Comparison of ENCODE assay signal across 28 cellular contexts in the genomic region with DNA sequence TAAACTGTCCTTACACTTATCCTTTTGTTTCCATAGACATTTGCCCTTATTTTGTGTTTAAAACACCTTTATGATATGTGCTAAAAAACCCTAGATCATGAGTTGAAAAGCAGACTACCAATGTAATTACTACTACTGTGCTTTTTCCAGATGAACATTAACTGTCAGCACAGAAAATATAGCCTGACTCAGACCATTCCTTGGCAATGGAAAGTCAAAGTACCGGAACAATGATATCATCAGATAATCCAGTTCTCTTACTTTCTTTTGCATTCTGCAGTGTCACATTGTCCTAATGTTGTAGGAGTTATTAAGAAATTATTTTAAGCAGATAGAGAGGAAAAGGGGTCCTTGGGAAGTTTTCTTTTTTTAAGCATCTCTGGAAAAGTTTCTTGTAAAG.
DNase-seq lines count a peak whose midpoint lies in the region; ATAC-seq, FAIRE-seq and TF ChIP-seq lines count a peak whose summit lies in the region.
"Had no signal": no experiment of that assay in that cellular context is flagged by ENCODE, and none has a peak within 500 bp of the region (broad histone marks: within the 10 kb centered on the region; RNA-seq: fewer than 3 reads in every experiment).

No MANE protein-coding gene starts in this region.

- TF ChIP-seq POLR2A in endothelial cell of umbilical vein (IDR thresholded peaks at IDR 0.05; ENCODE audit: low read depth, low read length) = no peak
- TF ChIP-seq POLR2A in uterus (IDR thresholded peaks at IDR 0.05) = no peak

- peak overlapping the region; percentile 18 for H3K27ac ChIP-seq in endothelial cell of umbilical vein (ENCODE audit: insufficient read depth, low read depth, low read length)
- no peak overlapping the region for H3K27ac ChIP-seq in uterus
- H3K27ac ChIP-seq in coronary artery = no peak overlapping the region
- H3K27ac ChIP-seq: colonic mucosa, right atrium auricular region, SJSA1, transverse colon had no signal

- peak; percentile 60 for FAIRE-seq in endothelial cell of umbilical vein (lab: Jason Lieb, UNC)
- FAIRE-seq: A204.1, frontal cortex, GM19239 had no signal

- H3K9me1 ChIP-seq in endothelial cell of umbilical vein (replicated peaks; ENCODE audit: control insufficient read depth, extremely low read depth, insufficient read depth, low read length) = no peaks in the 10 kb centered on the region

- H3K4me3 ChIP-seq in endothelial cell of umbilical vein (replicated peaks in 1 of 3; ENCODE audit: insufficient read depth in 1 of 3, low read depth in 1 of 3, low read length in 3 of 3) (no peak overlapping the region), uterus (no peak overlapping the region), coronary artery (no peak overlapping the region)
- H3K4me3 ChIP-seq: colonic mucosa, right atrium auricular region, SJSA1, stomach, transverse colon had no signal

- intact Hi-C loops in endothelial cell of umbilical vein (cut with micrococcal nuclease) = loop anchor here (5.0 kb wide), 2 partner anchors 334 to 1191 kb away; a partner anchor contains a TSS
- intact Hi-C loops in uterus (cut with DNase I; ENCODE audit: low total_unique reads) = no loop called here

- H2AFZ ChIP-seq in endothelial cell of umbilical vein (ENCODE audit: low read depth, low read length) = no peak overlapping the region

- dilution Hi-C loops in endothelial cell of umbilical vein (cut with MboI; ENCODE audit: extremely low pct_ligation_motif_present, low sequenced_read_pairs) = no loop called here

- H3K9ac ChIP-seq in endothelial cell of umbilical vein (replicated peaks; ENCODE audit: extremely low read depth, insufficient read depth, low read length) = no peak overlapping the region

- H3K79me2 ChIP-seq in endothelial cell of umbilical vein (ENCODE audit: control insufficient read depth, insufficient read depth, low read length) = no peaks in the 10 kb centered on the region

- H3K27me3 ChIP-seq in endothelial cell of umbilical vein (ENCODE audit: control insufficient read depth in 2 of 2, insufficient read depth in 2 of 2, low read length in 2 of 2) (no peaks in the 10 kb centered on the region), uterus (no peaks in the 10 kb centered on the region)
- H3K27me3 ChIP-seq: BE2C, colonic mucosa, right atrium auricular region, SJSA1, stomach, transverse colon had no signal

- TF ChIP-seq CTCF in endothelial cell of umbilical vein (IDR thresholded peaks at IDR 0.05; ENCODE audit: extremely low read depth in 1 of 2, insufficient read depth in 1 of 2, low read depth in 1 of 2, low read length in 2 of 2) (no peak), uterus (IDR thresholded peaks at IDR 0.05) (no peak), coronary artery (IDR thresholded peaks at IDR 0.05) (no peak)

- H3K9me3 ChIP-seq in endothelial cell of umbilical vein (replicated peaks; ENCODE audit: control insufficient read depth, insufficient read depth, low read length) (no peaks in the 10 kb centered on the region), uterus (no peaks in the 10 kb centered on the region)
- H3K9me3 ChIP-seq: BE2C, colonic mucosa, SJSA1 had no signal

- peak overlapping the region; percentile 36 for H3K4me2 ChIP-seq in endothelial cell of umbilical vein (ENCODE audit: insufficient read depth, low read length)

- H3K36me3 ChIP-seq in endothelial cell of umbilical vein (ENCODE audit: control insufficient read depth in 2 of 2, extremely low read depth in 1 of 2, insufficient read depth in 2 of 2, low read length in 2 of 2) = no peaks in the 10 kb centered on the region
- no peaks in the 10 kb centered on the region for H3K36me3 ChIP-seq in uterus
- H3K36me3 ChIP-seq: BE2C, colonic mucosa, right atrium auricular region, SJSA1, stomach, transverse colon had no signal

- H3K4me1 ChIP-seq in endothelial cell of umbilical vein (ENCODE audit: control insufficient read depth, extremely low read depth, insufficient read depth, low read length) (peaks cover 21% of the 10 kb centered on the region), uterus (no peaks in the 10 kb centered on the region)
- H3K4me1 ChIP-seq: BE2C, colonic mucosa, right atrium auricular region, stomach, transverse colon had no signal

- no TSS peak for BruUV-seq in endothelial cell of umbilical vein (replicated peaks; lab: Mats Ljungman, UMichigan)

- DNase-seq in A172 (ENCODE audit: low spot score) (peak; percentile 49), NCI-H226 (peak; percentile 10), endothelial cell of umbilical vein (ENCODE audit: low read depth, low spot score) (peak; percentile 62), kidney glomerular epithelial cell (lab: John Stamatoyannopoulos, UW) (peak; percentile 82), uterus (no peak), coronary artery (ENCODE audit: low spot score) (no peak), NCI-H1105 treated with DMSO at 0.1 percent for 48 hours (lab: John Stamatoyannopoulos, UW) (no peak)
- DNase-seq: activated CD4-positive, alpha-beta T cell treated with anti-CD3 and anti-CD28 coated beads, Interleukin-2, amount 50 U/mL, for 4 hours; activated CD8-positive, alpha-beta memory T cell treated with anti-CD3 and anti-CD28 coated beads, Interleukin-2, amount 50 U/mL, for 4 hours; BE2C; colonic mucosa; COR-L47; DND-41; naive B cell; NCI-H1092; NCI-H2029 treated with DMSO at 0.1 percent for 48 hours; NCI-H510A; stimulated activated CD4-positive, alpha-beta T cell treated with anti-CD3 and anti-CD28 coated beads, Interleukin-12 subunit alpha, Interleukin-12 subunit beta, amount 100 ng/mL, for 4 hours; stimulated activated CD4-positive, alpha-beta T cell treated with anti-CD3 and anti-CD28 coated beads, Interleukin-4, amount 100 ng/mL, for 4 hours; stomach; transverse colon had no signal

- H4K20me1 ChIP-seq in endothelial cell of umbilical vein (replicated peaks; ENCODE audit: control insufficient read depth, extremely low read depth, insufficient read depth, low read length) = no peaks in the 10 kb centered on the region

- CTCF ChIA-PET in endothelial cell of umbilical vein (lab: Charles Lee) = interaction anchor here (1.6 kb wide), 1 partner anchor 17 kb away, joined by 4 read pairs; no protein-coding TSS in a partner anchor

- POLR2A ChIA-PET in endothelial cell of umbilical vein (lab: Charles Lee) = no interaction called here

- no peak for ATAC-seq in HG03039 (IDR thresholded peaks at IDR 0.05; ENCODE audit: unreplicated experiment)
- ATAC-seq: Panc1 had no signal

TF ChIP-seq in endothelial cell of umbilical vein, 7 proteins besides CTCF, POLR2A, EP300 and RAD21:
- TF ChIP-seq FOS (IDR thresholded peaks at IDR 0.05; ENCODE audit: borderline replicate concordance, insufficient read depth, low read length) = peak; percentile 34
- TF ChIP-seq GATA2 (IDR thresholded peaks at IDR 0.05; ENCODE audit: insufficient read depth, insufficient read length, low read depth, low read length) = no peak
- TF ChIP-seq MYC (IDR thresholded peaks at IDR 0.05; ENCODE audit: low read depth, low read length) = no peak
- TF ChIP-seq, protein P1, sequence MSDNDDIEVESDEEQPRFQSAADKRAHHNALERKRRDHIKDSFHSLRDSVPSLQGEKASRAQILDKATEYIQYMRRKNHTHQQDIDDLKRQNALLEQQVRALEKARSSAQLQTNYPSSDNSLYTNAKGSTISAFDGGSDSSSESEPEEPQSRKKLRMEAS (IDR thresholded peaks at IDR 0.05; ENCODE audit: insufficient read depth, insufficient read length) = no peak
- TF ChIP-seq POLR2AphosphoS5 (IDR thresholded peaks at IDR 0.05; ENCODE audit: insufficient read depth, low read depth, low read length) = no peak
- TF ChIP-seq JUN (IDR thresholded peaks at IDR 0.05; ENCODE audit: borderline replicate concordance, insufficient read depth, insufficient read length, low read depth) = peak; percentile 32
- no peak for TF ChIP-seq EZH2 (IDR thresholded peaks at IDR 0.05; ENCODE audit: borderline replicate concordance, low read depth, low read length, severe bottlenecking)

Comparison
In these comparisons a context has a peak if more than half of its experiments do, and no peak if none do; other contexts are left out.
1. DNase-seq: peak in A172 (single experiment), NCI-H226 (single experiment), endothelial cell of umbilical vein (single experiment) and kidney glomerular epithelial cell (single experiment); none in uterus (0 of 2), coronary artery (single experiment) and NCI-H1105 treated with DMSO at 0.1 percent for 48 hours (single experiment).